ENCODE assay signal across 13 cellular contexts in genomic region chr10:119394657-119395286, GRCh38.
A peak's percentile ranks its signal among the peaks of the same experiment; 100 is the strongest.
DNase-seq lines count a peak whose midpoint lies in the region; ATAC-seq and TF ChIP-seq lines count a peak whose summit lies in the region.
"Had no signal": no experiment of that assay in that cellular context is flagged by ENCODE, and none has a peak within 500 bp of the region (broad histone marks: within the 10 kb centered on the region; RNA-seq: fewer than 3 reads in every experiment).

No MANE protein-coding gene starts in this region.

- H3K27me3 ChIP-seq in ACC112 (ENCODE audit: insufficient read depth, low read length) (no peaks in the 10 kb centered on the region), Peyer's patch (no peaks in the 10 kb centered on the region)
- H3K27me3 ChIP-seq: vagina had no signal

- TF ChIP-seq POLR2A in Peyer's patch (IDR thresholded peaks at IDR 0.05) = no peak

- H3K79me2 ChIP-seq in ACC112 (ENCODE audit: control insufficient read depth, insufficient read depth, low read length, unreplicated experiment) = no peaks in the 10 kb centered on the region

- peaks cover 17% of the 10 kb centered on the region for H3K4me1 Mint-ChIP-seq in neural crest cell

- ATAC-seq in Right ventricle myocardium superior (ENCODE audit: poor library complexity) (peak; percentile 4), GM18519 (IDR thresholded peaks at IDR 0.05; ENCODE audit: low FRiP score, unreplicated experiment) (no peak)

- H3K4me3 Mint-ChIP-seq in neural crest cell = no peak overlapping the region

- H3K36me3 Mint-ChIP-seq in neural crest cell (ENCODE audit: low read depth) = peaks cover 2% of the 10 kb centered on the region

- H3K9me3 ChIP-seq in Peyer's patch = no peaks in the 10 kb centered on the region
- H3K9me3 ChIP-seq: vagina had no signal

- H3K9me3 Mint-ChIP-seq in neural crest cell = no peaks in the 10 kb centered on the region

- no peak overlapping the region for H2AFZ ChIP-seq in ACC112 (ENCODE audit: low read length, unreplicated experiment)

- H3K4me1 ChIP-seq in ACC112 (ENCODE audit: control insufficient read depth, insufficient read depth, low read length, unreplicated experiment) (peaks cover 9% of the 10 kb centered on the region), Peyer's patch (peaks cover 0 to 15% (median 9%) of the 10 kb centered on the region in 4 donors)

- DNase-seq in Peyer's patch (no peak), Right ventricle myocardium superior (no peak), neural crest cell (ENCODE audit: low read depth, low spot score) (no peak), KG1 (lab: John Stamatoyannopoulos, UW) (no peak), HCEC 1CT (no peak), NOMO-1 treated with dmso at 0.1 percent for 144 hours (lab: John Stamatoyannopoulos, UW; ENCODE audit: unreplicated experiment) (no peak)
- DNase-seq: activated CD4-positive, CD25-positive, alpha-beta regulatory T cell; activated T-cell treated with anti-CD3 and anti-CD28 coated beads, Interleukin-2, amount 50 U/mL, for 48 hours; DMS79; NCI-H774 had no signal

- H3K27ac ChIP-seq in ACC112 (ENCODE audit: low read depth, low read length) (peak overlapping the region; percentile 40; the same call in 1 of the 2 replicates), Peyer's patch (peak overlapping the region; percentile 34 to 78 (median 72))

- no peaks in the 10 kb centered on the region for H3K36me3 ChIP-seq in ACC112 (ENCODE audit: insufficient read depth, low read length)
- no peaks in the 10 kb centered on the region for H3K36me3 ChIP-seq in Peyer's patch
- H3K36me3 ChIP-seq: vagina had no signal

- H3K27me3 Mint-ChIP-seq in neural crest cell (ENCODE audit: low read depth) = no peaks in the 10 kb centered on the region

- H3K4me3 ChIP-seq in ACC112 (ENCODE audit: low read depth, low read length) (no peak overlapping the region), Peyer's patch (no peak overlapping the region)
- H3K4me3 ChIP-seq: vagina had no signal

- intact Hi-C loops in Right ventricle myocardium superior (cut with DNase I) = no loop called here

- no peak for TF ChIP-seq CTCF in Peyer's patch (IDR thresholded peaks at IDR 0.05)
- no peak for TF ChIP-seq CTCF in neural crest cell (conservative IDR thresholded peaks at IDR 0.05)

- peak overlapping the region; percentile 12 for H3K27ac Mint-ChIP-seq in neural crest cell (ENCODE audit: unreplicated experiment)
